Comparison of ENCODE assay signal across 8 cellular contexts in genomic region chr19:17932485-17933338, GRCh38. TPM values are rescaled to one million over a fixed set of nuclear protein-coding genes. Genes with fewer than 3 reads are reported as not detected.
DNase-seq lines count a peak whose midpoint lies in the region; ATAC-seq and TF ChIP-seq lines count a peak whose summit lies in the region.

Gene CCDC124 (plus strand): TSS chr19:17933015. CDS start chr19:17936421, 3,406 bp downstream.

- DNase-seq in BJ (ENCODE audit: low read depth) (peak; percentile 36), NCI-H460 (ENCODE audit: extremely low read depth, low read depth) (peak; percentile 85), chondrocyte (ENCODE audit: low spot score) (no peak)
- DNase-seq in activated CD4-positive, alpha-beta T cell treated with anti-CD3 and anti-CD28 coated beads for 24 hours (ENCODE audit: low read depth in 2 of 2) = peak; percentile 85 to 87
- DNase-seq in stimulated activated CD4-positive, alpha-beta T cell treated with anti-CD3 and anti-CD28 coated beads, Interleukin-1b, Interleukin-23, amount 100 ng/mL, for 24 hours (ENCODE audit: low read depth in 4 of 4, low spot score in 1 of 4) = peak; percentile 81 to 91 (median 86)

- H3K27ac Mint-ChIP-seq in chondrocyte (ENCODE audit: unreplicated experiment) = peak within 1 kb of the TSS; percentile 97

- H3K4me3 ChIP-seq in BJ (ENCODE audit: low read depth, low read length) = peak within 1 kb of the TSS; percentile 98

- peaks cover 5% of the 10 kb centered on the region for H3K36me3 ChIP-seq in BJ (ENCODE audit: control insufficient read depth, insufficient read depth, low read length)

- H3K4me3 Mint-ChIP-seq in chondrocyte (ENCODE audit: unreplicated experiment) = peak within 1 kb of the TSS; percentile 86

- peaks cover 4% of the 10 kb centered on the region for H3K27me3 Mint-ChIP-seq in chondrocyte (ENCODE audit: low read depth)

- H3K27me3 ChIP-seq in BJ (ENCODE audit: control insufficient read depth, insufficient read depth, low read length) (no peaks in the 10 kb centered on the region), layer of hippocampus (ENCODE audit: control insufficient read depth, insufficient read depth, low read length) (no peaks in the 10 kb centered on the region)

- H3K9me3 Mint-ChIP-seq in chondrocyte (ENCODE audit: low read depth) = no peaks in the 10 kb centered on the region

- peaks cover 16% of the 10 kb centered on the region for H3K4me1 Mint-ChIP-seq in chondrocyte (ENCODE audit: low read depth)

- no peaks in the 10 kb centered on the region for H3K36me3 Mint-ChIP-seq in chondrocyte (ENCODE audit: low read depth)

- peak; percentile 98 for TF ChIP-seq CTCF in BJ (IDR thresholded peaks at IDR 0.05; ENCODE audit: insufficient read depth, low read depth, low read length)
- TF ChIP-seq CTCF in chondrocyte (IDR thresholded peaks at IDR 0.05) = peak; percentile 95

- peak within 1 kb of the TSS; percentile 96 for H3K27ac ChIP-seq in layer of hippocampus (ENCODE audit: low read depth, low read length)

- POLR2A ChIA-PET in BJ (lab: Charles Lee) = interaction anchor here (1.9 kb wide), 1 partner anchor 73 kb away, joined by 13 read pairs; the partner anchor contains the start of gene RPL18A

- ATAC-seq in GM19043 (IDR thresholded peaks at IDR 0.05; ENCODE audit: low read depth, unreplicated experiment) (peak; percentile 58), HG03354 (IDR thresholded peaks at IDR 0.05; ENCODE audit: poor library complexity, severe bottlenecking, unreplicated experiment) (peak; percentile 83)

- CTCF ChIA-PET in BJ (lab: Yijun Ruan, JAX) = interaction anchor here (0.6 to 6.3 kb wide), 36 partner anchors 9 to 1106 kb away, joined by 3 to 111 read pairs (median 4); partner anchors contain the start of genes ARRDC2, MAP1S, RPL18A and SLC5A5

RNA-seq across cellular contexts. Expression of gene CCDC124, which starts in this region (rescaled TPM):
- polyA plus RNA-seq in BJ (2011; rRNA removed) = 37.6 and 40.8 TPM in 2 replicates
- 4.8 and 6.7 TPM in 2 replicates for polyA minus RNA-seq in BJ (2011; rRNA and poly(A)+ RNA removed)
- total RNA-seq in NCI-H460 (2014; rRNA removed; shearing (Covaris generic)) = 32.3 and 45.4 TPM in 2 replicates
- polyA plus RNA-seq in NCI-H460 (2014; cell fraction: nucleus; rRNA removed) = 31.4 and 36.7 TPM in 2 replicates
- 71.9 to 94.6 TPM (median 77.4 TPM) in 3 replicates for total RNA-seq in chondrocyte
